7 cellular contexts compared by ENCODE assay signal in genomic region chr1:1020415-1021009, GRCh38.
DNase-seq lines count a peak whose midpoint lies in the region; TF ChIP-seq lines count a peak whose summit lies in the region.

No MANE protein-coding gene starts in this region.

- peak; percentile 65 for DNase-seq in GM13976 (ENCODE audit: low spot score)
- DNase-seq in HAP-1 (ENCODE audit: low spot score in 2 of 2): peak in 1 of 2 experiments; percentile 50
- peak; percentile 42 for DNase-seq in RWPE1 (ENCODE audit: low spot score)
- no peak for DNase-seq in fibroblast of pulmonary artery (ENCODE audit: low read depth)
- DNase-seq in HuH-7.5 (ENCODE audit: low spot score): no peak
- no peak for DNase-seq in NAMALWA (ENCODE audit: low spot score)

- H3K4me1 ChIP-seq in HAP-1: peaks cover 4% of the 10 kb centered on the region; the same call in 1 of the 2 replicates
- H3K4me1 ChIP-seq in rectal smooth muscle tissue (ENCODE audit: control insufficient read depth, insufficient read depth, low read length): no peaks in the 10 kb centered on the region

- POLR2A ChIA-PET in RWPE1 (lab: Yijun Ruan, JAX; ENCODE audit: low non-redundant PET): interaction anchor here (0.6 to 1.4 kb wide), 2 partner anchors 12 to 97 kb away, joined by 4 read pairs; no protein-coding TSS in a partner anchor

- in situ Hi-C loops in GM13976 (cut with MboI; ENCODE audit: low sequenced_read_pairs, unreplicated experiment): no loop called here
- in situ Hi-C loops in HAP-1 (cut with MboI; ENCODE audit: low sequenced_read_pairs): no loop called here

- peak overlapping the region; percentile 98 for H3K27ac ChIP-seq in RWPE1
- no peak overlapping the region for H3K27ac ChIP-seq in rectal smooth muscle tissue (ENCODE audit: low read depth, low read length)

- H3K9me3 ChIP-seq in HAP-1: no peaks in the 10 kb centered on the region

- CTCF ChIA-PET in RWPE1 (lab: Yijun Ruan, JAX): no interaction called here

- H3K4me3 ChIP-seq in HAP-1: peak overlapping the region; percentile 48
- peak overlapping the region; percentile 51 for H3K4me3 ChIP-seq in fibroblast of pulmonary artery (replicated peaks; ENCODE audit: low read depth, low read length)
- H3K4me3 ChIP-seq in rectal smooth muscle tissue (ENCODE audit: low read length): peak overlapping the region; percentile 70

- no peaks in the 10 kb centered on the region for H3K27me3 ChIP-seq in HAP-1 (ENCODE audit: low read depth)
- H3K27me3 ChIP-seq in rectal smooth muscle tissue (ENCODE audit: control insufficient read depth, insufficient read depth, low read length): no peaks in the 10 kb centered on the region

- H3K36me3 ChIP-seq in HAP-1 (replicated peaks): peaks cover 26% of the 10 kb centered on the region
- H3K36me3 ChIP-seq in rectal smooth muscle tissue (ENCODE audit: control insufficient read depth, insufficient read depth, low read length): no peaks in the 10 kb centered on the region

- TF ChIP-seq CTCF in GM13976 (IDR thresholded peaks at IDR 0.05; ENCODE audit: borderline replicate concordance, control extremely low read depth, extremely low read depth, insufficient read depth, missing control alignments) (no peak), RWPE1 (conservative IDR thresholded peaks at IDR 0.05; ENCODE audit: low read depth) (no peak), fibroblast of pulmonary artery (IDR thresholded peaks at IDR 0.05; ENCODE audit: low read length, missing control alignments) (no peak)

- no peak overlapping the region for H3K9ac ChIP-seq in rectal smooth muscle tissue (ENCODE audit: low read length)

Comparison
In these comparisons a context has a peak if more than half of its experiments do, and no peak if none do; other contexts are left out.
1. DNase-seq: peak in GM13976 (single experiment) and RWPE1 (single experiment); none in fibroblast of pulmonary artery (single experiment), HuH-7.5 (single experiment) and NAMALWA (single experiment).
2. Peak in every context shown above with its lines, with median percentiles within 50 percentile points of each other: H3K4me3 ChIP-seq.